Comparison of ENCODE assay signal across 34 cellular contexts in the genomic region with DNA sequence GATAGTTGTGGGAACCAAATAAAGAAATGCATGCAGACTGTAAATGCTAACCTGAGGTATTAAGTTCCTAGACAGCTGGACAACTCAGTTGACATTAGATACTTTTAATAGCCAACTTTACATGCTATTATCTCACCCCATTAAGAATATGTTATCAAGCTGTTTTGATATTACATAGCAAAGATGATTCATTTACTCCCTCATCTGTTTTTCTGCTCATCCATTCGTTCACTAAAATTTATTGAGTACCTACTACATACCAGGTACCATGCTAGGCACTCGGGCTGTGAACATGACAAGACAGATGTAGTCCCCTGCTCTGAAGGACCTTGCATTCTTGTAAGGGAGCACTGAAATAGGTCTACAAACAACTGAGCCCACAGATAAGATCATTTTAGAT.
"Had no signal": no experiment of that assay in that cellular context is flagged by ENCODE, and none has a peak within 500 bp of the region (broad histone marks: within the 10 kb centered on the region; RNA-seq: fewer than 3 reads in every experiment).

No MANE protein-coding gene starts in this region.

- H3K27me3 ChIP-seq: esophagus squamous epithelium, neural progenitor cell, sigmoid colon, stomach, thyroid gland, upper lobe of right lung had no signal

- ATAC-seq: activated CD4-positive, CD25-positive, alpha-beta regulatory T cell treated with anti-CD3 and anti-CD28 coated beads, Interleukin-2, amount 50 U/mL, for 24 hours; activated naive CD8-positive, alpha-beta T cell treated with anti-CD3 and anti-CD28 coated beads, Interleukin-2, amount 50 U/mL, for 24 hours; heart right ventricle; natural killer cell; upper lobe of right lung had no signal

- H3K9me3 ChIP-seq: esophagus squamous epithelium, thyroid gland, upper lobe of right lung had no signal

- H3K4me3 ChIP-seq: esophagus squamous epithelium, heart right ventricle, left ventricle myocardium inferior, lung, neural progenitor cell, psoas muscle, sigmoid colon, stomach, thyroid gland, upper lobe of right lung had no signal

- H3K27ac ChIP-seq: epithelial cell of prostate, esophagus squamous epithelium, heart right ventricle, left ventricle myocardium inferior, neural progenitor cell, parathyroid adenoma, psoas muscle, sigmoid colon, stomach, thyroid gland, upper lobe of right lung, WERI-Rb-1 had no signal

- H3K36me3 ChIP-seq: esophagus squamous epithelium, heart right ventricle, left ventricle myocardium inferior, neural progenitor cell, sigmoid colon, stomach, thyroid gland, upper lobe of right lung, WERI-Rb-1 had no signal

- H2AFZ ChIP-seq: neural progenitor cell, parathyroid adenoma had no signal

- H3K4me2 ChIP-seq: neural progenitor cell had no signal

- DNase-seq: activated CD4-positive, alpha-beta T cell treated with anti-CD3 and anti-CD28 coated beads for 48 hours; activated CD4-positive, alpha-beta T cell treated with anti-CD3 and anti-CD28 coated beads, Interleukin-2, amount 50 U/mL, for 48 hours; activated CD8-positive, alpha-beta memory T cell treated with anti-CD3 and anti-CD28 coated beads for 24 hours; activated CD8-positive, alpha-beta memory T cell treated with anti-CD3 and anti-CD28 coated beads, Interleukin-2, amount 50 U/mL, for 4 hours; activated gamma-delta T cell; activated naive CD8-positive, alpha-beta T cell treated with anti-CD3 and anti-CD28 coated beads, Interleukin-2, amount 50 U/mL, for 24 hours; activated T-cell treated with anti-CD3 and anti-CD28 coated beads, Interleukin-2, amount 50 U/mL, for 24 hours; amygdala; effector CD8-positive, alpha-beta T cell; esophagus squamous epithelium; foreskin melanocyte; heart right ventricle; islet precursor cell; left ventricle myocardium inferior; mesendoderm; natural killer cell; occipital lobe; psoas muscle; sigmoid colon; stimulated activated CD4-positive, alpha-beta T cell treated with anti-CD3 and anti-CD28 coated beads, Interleukin-15, amount 100 ng/mL, for 24 hours; stimulated activated CD4-positive, alpha-beta T cell treated with anti-CD3 and anti-CD28 coated beads, Interleukin-2, amount 100 ng/mL, for 24 hours; stimulated activated naive B cell treated with anti-CD40 and anti-IgM and Interleukin-4, amounts not matched to agents 10 μg/mL and 1 μg/mL and 100 μg/mL, for 72 hours; stomach; T1000; thyroid gland; upper lobe of right lung; WERI-Rb-1 had no signal

- FAIRE-seq: bronchial epithelial cell, endometrium had no signal

- H3K9ac ChIP-seq: neural progenitor cell, parathyroid adenoma had no signal

- H3K4me1 ChIP-seq: esophagus squamous epithelium, heart right ventricle, left ventricle myocardium inferior, neural progenitor cell, parathyroid adenoma, thyroid gland had no signal

- H3K79me2 ChIP-seq: parathyroid adenoma had no signal
